In the genomic region with DNA sequence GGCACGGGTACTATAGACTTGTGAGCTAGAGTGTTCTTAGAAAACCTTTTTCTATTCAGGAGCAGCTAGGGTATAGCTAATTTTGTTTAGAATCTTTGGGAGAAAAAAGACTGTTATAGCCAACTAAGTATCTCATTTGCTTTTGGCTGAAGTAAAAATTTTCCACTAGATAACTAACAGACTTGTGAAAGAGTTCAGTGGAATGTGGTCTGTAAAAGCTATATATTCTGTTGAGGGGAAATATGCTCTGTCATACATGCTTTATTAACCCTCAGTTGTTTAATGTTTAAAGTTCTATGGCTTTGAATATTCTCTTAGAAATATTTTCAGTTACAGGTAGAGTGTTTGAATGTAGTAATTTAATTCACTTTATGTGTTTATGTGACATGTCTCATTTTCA, we compare ENCODE assay signal across 1 cellular context.
TF ChIP-seq lines count a peak whose summit lies in the region.

No MANE protein-coding gene starts in this region.

TF ChIP-seq in IMR-90, 13 proteins besides CTCF, POLR2A, EP300 and RAD21 (continued from another document):
- TF ChIP-seq, protein P1, sequence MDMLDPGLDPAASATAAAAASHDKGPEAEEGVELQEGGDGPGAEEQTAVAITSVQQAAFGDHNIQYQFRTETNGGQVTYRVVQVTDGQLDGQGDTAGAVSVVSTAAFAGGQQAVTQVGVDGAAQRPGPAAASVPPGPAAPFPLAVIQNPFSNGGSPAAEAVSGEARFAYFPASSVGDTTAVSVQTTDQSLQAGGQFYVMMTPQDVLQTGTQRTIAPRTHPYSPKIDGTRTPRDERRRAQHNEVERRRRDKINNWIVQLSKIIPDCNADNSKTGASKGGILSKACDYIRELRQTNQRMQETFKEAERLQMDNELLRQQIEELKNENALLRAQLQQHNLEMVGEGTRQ (IDR thresholded peaks at IDR 0.05; ENCODE audit: low read depth, low read length) = no peak
- TF ChIP-seq RCOR1 (IDR thresholded peaks at IDR 0.05; ENCODE audit: insufficient replicate concordance, low read length) (no peak), RFX5 (IDR thresholded peaks at IDR 0.05; ENCODE audit: low read depth, low read length) (no peak), MAZ (IDR thresholded peaks at IDR 0.05; ENCODE audit: borderline replicate concordance, low read depth, low read length) (no peak), CEBPB (IDR thresholded peaks at IDR 0.05; ENCODE audit: low read depth, low read length) (no peak), MXI1 (IDR thresholded peaks at IDR 0.05; ENCODE audit: borderline replicate concordance, low read depth, low read length) (no peak)
